ENCODE assay signal across 1 cellular context in the genomic region with DNA sequence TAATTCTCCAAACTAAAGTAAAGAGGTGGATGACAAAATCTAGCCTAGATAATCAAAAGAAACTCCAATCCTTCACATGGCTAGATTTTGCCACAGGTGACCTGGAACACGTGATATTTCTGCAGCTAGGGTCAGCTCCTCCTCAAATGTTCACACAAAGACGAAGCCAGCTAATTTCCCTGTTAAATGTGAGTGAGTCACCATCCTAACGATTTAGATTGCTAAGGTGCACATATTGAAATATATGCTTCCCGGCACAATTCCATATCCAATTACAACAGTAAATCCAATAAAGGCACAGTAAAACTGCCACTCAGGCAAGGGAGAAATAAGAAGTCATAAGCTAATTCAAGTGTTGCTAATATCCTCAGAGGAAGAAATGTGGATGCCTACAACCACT.
A peak's percentile ranks its signal among the peaks of the same experiment; 100 is the strongest.
TF ChIP-seq lines count a peak whose summit lies in the region.

No MANE protein-coding gene starts in this region.

TF ChIP-seq in HEK293, 187 proteins besides CTCF, POLR2A, EP300 and RAD21 (continued from another document):
- TF ChIP-seq, protein P1, sequence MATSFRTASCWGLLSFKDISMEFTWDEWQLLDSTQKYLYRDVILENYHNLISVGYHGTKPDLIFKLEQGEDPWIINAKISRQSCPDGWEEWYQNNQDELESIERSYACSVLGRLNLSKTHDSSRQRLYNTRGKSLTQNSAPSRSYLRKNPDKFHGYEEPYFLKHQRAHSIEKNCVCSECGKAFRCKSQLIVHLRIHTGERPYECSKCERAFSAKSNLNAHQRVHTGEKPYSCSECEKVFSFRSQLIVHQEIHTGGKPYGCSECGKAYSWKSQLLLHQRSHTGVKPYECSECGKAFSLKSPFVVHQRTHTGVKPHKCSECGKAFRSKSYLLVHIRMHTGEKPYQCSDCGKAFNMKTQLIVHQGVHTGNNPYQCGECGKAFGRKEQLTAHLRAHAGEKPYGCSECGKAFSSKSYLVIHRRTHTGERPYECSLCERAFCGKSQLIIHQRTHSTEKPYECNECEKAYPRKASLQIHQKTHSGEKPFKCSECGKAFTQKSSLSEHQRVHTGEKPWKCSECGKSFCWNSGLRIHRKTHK (tag by site-specific recombination; IDR thresholded peaks at IDR 0.05) = no peak
- TF ChIP-seq ZNF302 (tag by site-specific recombination; IDR thresholded peaks at IDR 0.05; ENCODE audit: low read depth) (no peak), ZNF37A (tag by site-specific recombination; IDR thresholded peaks at IDR 0.05) (no peak), FEZF1 (tag by site-specific recombination; IDR thresholded peaks at IDR 0.05) (no peak), ZBTB7A (tag by site-specific recombination; IDR thresholded peaks at IDR 0.05; ENCODE audit: low read depth) (no peak), GLI2 (tag by site-specific recombination; IDR thresholded peaks at IDR 0.05; ENCODE audit: borderline replicate concordance, low read depth) (no peak), ZNF791 (tag by site-specific recombination; IDR thresholded peaks at IDR 0.05) (no peak), ZNF280C (tag by site-specific recombination; IDR thresholded peaks at IDR 0.05) (no peak), ZSCAN4 (tag by site-specific recombination; IDR thresholded peaks at IDR 0.05) (no peak), SCRT2 (tag by site-specific recombination; IDR thresholded peaks at IDR 0.05) (peak; percentile 63)
- TF ChIP-seq, protein P2, sequence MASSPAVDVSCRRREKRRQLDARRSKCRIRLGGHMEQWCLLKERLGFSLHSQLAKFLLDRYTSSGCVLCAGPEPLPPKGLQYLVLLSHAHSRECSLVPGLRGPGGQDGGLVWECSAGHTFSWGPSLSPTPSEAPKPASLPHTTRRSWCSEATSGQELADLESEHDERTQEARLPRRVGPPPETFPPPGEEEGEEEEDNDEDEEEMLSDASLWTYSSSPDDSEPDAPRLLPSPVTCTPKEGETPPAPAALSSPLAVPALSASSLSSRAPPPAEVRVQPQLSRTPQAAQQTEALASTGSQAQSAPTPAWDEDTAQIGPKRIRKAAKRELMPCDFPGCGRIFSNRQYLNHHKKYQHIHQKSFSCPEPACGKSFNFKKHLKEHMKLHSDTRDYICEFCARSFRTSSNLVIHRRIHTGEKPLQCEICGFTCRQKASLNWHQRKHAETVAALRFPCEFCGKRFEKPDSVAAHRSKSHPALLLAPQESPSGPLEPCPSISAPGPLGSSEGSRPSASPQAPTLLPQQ (tag by site-specific recombination; IDR thresholded peaks at IDR 0.05) = peak; percentile 74
- TF ChIP-seq, protein P3, sequence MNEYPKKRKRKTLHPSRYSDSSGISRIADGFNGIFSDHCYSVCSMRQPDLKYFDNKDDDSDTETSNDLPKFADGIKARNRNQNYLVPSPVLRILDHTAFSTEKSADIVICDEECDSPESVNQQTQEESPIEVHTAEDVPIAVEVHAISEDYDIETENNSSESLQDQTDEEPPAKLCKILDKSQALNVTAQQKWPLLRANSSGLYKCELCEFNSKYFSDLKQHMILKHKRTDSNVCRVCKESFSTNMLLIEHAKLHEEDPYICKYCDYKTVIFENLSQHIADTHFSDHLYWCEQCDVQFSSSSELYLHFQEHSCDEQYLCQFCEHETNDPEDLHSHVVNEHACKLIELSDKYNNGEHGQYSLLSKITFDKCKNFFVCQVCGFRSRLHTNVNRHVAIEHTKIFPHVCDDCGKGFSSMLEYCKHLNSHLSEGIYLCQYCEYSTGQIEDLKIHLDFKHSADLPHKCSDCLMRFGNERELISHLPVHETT (tag by site-specific recombination; IDR thresholded peaks at IDR 0.05) = no peak
TF ChIP-seq in HEK293: peak in this region for 8.
